In the genomic region with DNA sequence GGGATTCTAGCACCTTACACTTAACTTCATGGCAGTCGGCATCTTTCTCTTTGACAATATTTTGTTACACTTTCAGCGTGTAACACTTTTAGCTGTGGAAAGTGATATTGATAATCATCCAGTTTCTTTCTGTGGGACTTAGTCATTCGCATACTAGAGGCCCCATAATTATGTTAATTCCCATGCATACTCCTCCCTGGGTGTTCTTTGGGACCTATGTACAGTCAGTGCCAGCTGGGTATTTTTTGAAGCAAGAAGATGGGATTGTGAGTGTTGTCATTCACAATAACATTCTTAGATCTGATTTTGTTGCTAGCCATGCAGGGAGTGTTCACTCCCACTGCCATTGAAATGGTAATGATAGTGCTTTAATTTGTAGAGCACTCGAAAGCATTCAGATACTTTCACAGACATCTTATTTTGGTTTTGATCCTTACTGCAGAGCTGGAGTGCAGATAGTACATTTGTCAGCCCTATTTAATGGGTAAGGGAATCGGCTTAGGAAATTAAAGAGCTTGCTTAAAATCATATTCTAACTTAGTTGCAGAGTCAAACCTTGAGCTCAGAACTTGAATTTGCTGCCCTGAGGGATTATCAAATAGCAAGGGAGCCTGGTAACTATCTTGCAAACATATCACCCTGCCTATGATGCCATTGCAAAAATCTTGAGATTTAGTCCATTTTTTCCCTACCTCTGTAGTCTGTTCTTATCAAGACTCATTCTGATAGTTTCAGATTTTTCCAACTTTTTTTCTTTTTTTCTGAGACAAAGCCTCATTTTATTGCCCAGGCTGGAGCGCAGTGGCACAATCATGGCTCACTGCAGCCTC, we compare ENCODE assay signal across 1 cellular context.
TF ChIP-seq lines count a peak whose summit lies in the region.

No MANE protein-coding gene starts in this region.

TF ChIP-seq in H1, 55 proteins besides CTCF, POLR2A, EP300 and RAD21:
- TF ChIP-seq, protein P1, sequence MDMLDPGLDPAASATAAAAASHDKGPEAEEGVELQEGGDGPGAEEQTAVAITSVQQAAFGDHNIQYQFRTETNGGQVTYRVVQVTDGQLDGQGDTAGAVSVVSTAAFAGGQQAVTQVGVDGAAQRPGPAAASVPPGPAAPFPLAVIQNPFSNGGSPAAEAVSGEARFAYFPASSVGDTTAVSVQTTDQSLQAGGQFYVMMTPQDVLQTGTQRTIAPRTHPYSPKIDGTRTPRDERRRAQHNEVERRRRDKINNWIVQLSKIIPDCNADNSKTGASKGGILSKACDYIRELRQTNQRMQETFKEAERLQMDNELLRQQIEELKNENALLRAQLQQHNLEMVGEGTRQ (IDR thresholded peaks at IDR 0.05; ENCODE audit: low read length), result no peak
- TF ChIP-seq SIN3A (conservative IDR thresholded peaks at IDR 0.05 in 1 of 2, IDR thresholded peaks at IDR 0.05 in 1 of 2; ENCODE audit: low read depth in 1 of 2, low read length in 2 of 2), result no peak
- no peak for TF ChIP-seq KDM5A (IDR thresholded peaks at IDR 0.05; ENCODE audit: low read length)
- no peak for TF ChIP-seq RXRA (IDR thresholded peaks at IDR 0.05; ENCODE audit: insufficient read depth, low read depth, low read length)
- TF ChIP-seq TAF1 (IDR thresholded peaks at IDR 0.05; ENCODE audit: low read depth, low read length), result no peak
TF ChIP-seq in H1: peak in this region for 0.
